Comparison of ENCODE assay signal across 24 cellular contexts in genomic region chr10:29877798-29878491, GRCh38.
DNase-seq lines count a peak whose midpoint lies in the region; ATAC-seq and TF ChIP-seq lines count a peak whose summit lies in the region.
"Had no signal": no experiment of that assay in that cellular context is flagged by ENCODE, and none has a peak within 500 bp of the region (broad histone marks: within the 10 kb centered on the region; RNA-seq: fewer than 3 reads in every experiment).

No MANE protein-coding gene starts in this region.

- no peak overlapping the region for H4K12ac ChIP-seq in trophoblast cell (ENCODE audit: low read depth, low read length)

- H4K8ac ChIP-seq in trophoblast cell (ENCODE audit: low read depth, low read length): no peak overlapping the region

- H2BK5ac ChIP-seq in trophoblast cell (ENCODE audit: low read depth, low read length, poor library complexity): no peak overlapping the region

- H3K9me3 ChIP-seq in trophoblast cell (ENCODE audit: insufficient read depth, low read depth, low read length): no peaks in the 10 kb centered on the region
- no peaks in the 10 kb centered on the region for H3K9me3 ChIP-seq in upper lobe of right lung
- H3K9me3 ChIP-seq: BE2C, lower lobe of right lung, ovary had no signal

- ATAC-seq in Right ventricle myocardium inferior (peak; percentile 77), left cardiac atrium (peak; percentile 73 to 74), GM19395 (IDR thresholded peaks at IDR 0.05; ENCODE audit: unreplicated experiment) (no peak), upper lobe of right lung (no peak)

- intact Hi-C loops in Right ventricle myocardium inferior (cut with DNase I) (no loop called here), cardiac septum (cut with DNase I) (no loop called here), left cardiac atrium (cut with DNase I) (no loop called here), upper lobe of right lung (cut with DNase I) (no loop called here)

- H4K91ac ChIP-seq in trophoblast cell (ENCODE audit: low read depth, low read length): peak overlapping the region; percentile 33

- H2AK5ac ChIP-seq in trophoblast cell (ENCODE audit: low read length): peak overlapping the region; percentile 45

- peaks cover 16 to 33% of the 10 kb centered on the region in 2 experiments for H3K4me1 ChIP-seq in trophoblast cell (ENCODE audit: control insufficient read depth in 1 of 2, insufficient read depth in 2 of 2, low read length in 2 of 2)
- H3K4me1 ChIP-seq in upper lobe of right lung: peaks cover 10% of the 10 kb centered on the region
- H3K4me1 ChIP-seq: BE2C had no signal

- no peak overlapping the region for H3K4me2 ChIP-seq in trophoblast cell (ENCODE audit: low read length)
- H3K4me2 ChIP-seq: KMS-11 had no signal

- H3K79me2 ChIP-seq in trophoblast cell (ENCODE audit: control insufficient read depth, insufficient read depth, low read length, poor library complexity): no peaks in the 10 kb centered on the region

- no peak overlapping the region for H3K9ac ChIP-seq in trophoblast cell (ENCODE audit: low read length)
- H3K9ac ChIP-seq: KMS-11 had no signal

- H3K27ac ChIP-seq in trophoblast cell (ENCODE audit: low read depth, low read length) (no peak overlapping the region), upper lobe of right lung (no peak overlapping the region)
- H3K27ac ChIP-seq: KMS-11, lower lobe of right lung, ovary, SK-N-MC had no signal

- no CpG with 5 or more reads among the region's 12 CpGs for WGBS in trophoblast cell (ENCODE audit: extremely low coverage, insufficient coverage, insufficient read length)

- H3K79me1 ChIP-seq in trophoblast cell (ENCODE audit: low read length): peaks cover 26% of the 10 kb centered on the region

- no peak overlapping the region for H3K23ac ChIP-seq in trophoblast cell (ENCODE audit: low read length)

- no peak overlapping the region for H3K14ac ChIP-seq in trophoblast cell (ENCODE audit: low read length)

- peak; percentile 89 for DNase-seq in Right ventricle myocardium inferior (ENCODE audit: missing footprints)
- DNase-seq in cardiac septum (ENCODE audit: low spot score): no peak
- peak; percentile 83 for DNase-seq in left cardiac atrium
- no peak for DNase-seq in trophoblast cell
- DNase-seq in T1000 (lab: John Stamatoyannopoulos, UW): no peak
- DNase-seq in NCI-H524 (lab: John Stamatoyannopoulos, UW): no peak
- DNase-seq in upper lobe of right lung: no peak
- DNase-seq: 8988T; activated CD4-positive, CD25-positive, alpha-beta regulatory T cell; activated naive CD4-positive, alpha-beta T cell; activated T-cell treated with anti-CD3 and anti-CD28 coated beads, Interleukin-2, amount 50 U/mL, for 24 hours; BE2C; HCEC 1CT; immature natural killer cell; lower lobe of right lung; NCI-H1092; NCI-H1930; NCI-H345; ovary; stimulated activated CD4-positive, alpha-beta T cell treated with anti-CD3 and anti-CD28 coated beads, Interleukin-2, amount 100 ng/mL, for 24 hours; stimulated activated naive CD4-positive, alpha-beta T cell had no signal

- no peak overlapping the region for H3K18ac ChIP-seq in trophoblast cell (ENCODE audit: low read length)

- no peak overlapping the region for H2BK120ac ChIP-seq in trophoblast cell (ENCODE audit: insufficient read depth, low read length, poor library complexity)

- TF ChIP-seq CTCF in upper lobe of right lung (IDR thresholded peaks at IDR 0.05): no peak

- H3K27me3 ChIP-seq in trophoblast cell (ENCODE audit: insufficient read depth, low read length) (no peaks in the 10 kb centered on the region), upper lobe of right lung (no peaks in the 10 kb centered on the region)
- H3K27me3 ChIP-seq: BE2C, ovary had no signal

- no peak overlapping the region for H3K4me3 ChIP-seq in trophoblast cell (ENCODE audit: low read depth, low read length)
- no peak overlapping the region for H3K4me3 ChIP-seq in upper lobe of right lung
- H3K4me3 ChIP-seq: lower lobe of right lung, ovary, SK-N-MC had no signal

- H2BK12ac ChIP-seq in trophoblast cell (ENCODE audit: low read length): peak overlapping the region; percentile 51

- no peak overlapping the region for H2AFZ ChIP-seq in trophoblast cell (ENCODE audit: insufficient read depth, low read length, poor library complexity)

- H3K4ac ChIP-seq in trophoblast cell (ENCODE audit: low read depth, low read length): no peak overlapping the region

- H3K36me3 ChIP-seq in trophoblast cell (ENCODE audit: control insufficient read depth in 1 of 2, insufficient read depth in 2 of 2, low read length in 2 of 2) (no peaks in the 10 kb centered on the region), upper lobe of right lung (no peaks in the 10 kb centered on the region)
- H3K36me3 ChIP-seq: BE2C, lower lobe of right lung, ovary had no signal

Comparison
In these comparisons a context has a peak if more than half of its experiments do, and no peak if none do; other contexts are left out.
1. DNase-seq: peak in Right ventricle myocardium inferior (single experiment) and left cardiac atrium (single experiment); none in cardiac septum (single experiment), trophoblast cell (0 of 2), T1000 (single experiment), NCI-H524 (0 of 2) and upper lobe of right lung (single experiment).
2. ATAC-seq: peak in Right ventricle myocardium inferior (single experiment) and left cardiac atrium (2 of 2); none in GM19395 (single experiment) and upper lobe of right lung (single experiment).